Comparison of ENCODE assay signal across 8 cellular contexts in the genomic region with DNA sequence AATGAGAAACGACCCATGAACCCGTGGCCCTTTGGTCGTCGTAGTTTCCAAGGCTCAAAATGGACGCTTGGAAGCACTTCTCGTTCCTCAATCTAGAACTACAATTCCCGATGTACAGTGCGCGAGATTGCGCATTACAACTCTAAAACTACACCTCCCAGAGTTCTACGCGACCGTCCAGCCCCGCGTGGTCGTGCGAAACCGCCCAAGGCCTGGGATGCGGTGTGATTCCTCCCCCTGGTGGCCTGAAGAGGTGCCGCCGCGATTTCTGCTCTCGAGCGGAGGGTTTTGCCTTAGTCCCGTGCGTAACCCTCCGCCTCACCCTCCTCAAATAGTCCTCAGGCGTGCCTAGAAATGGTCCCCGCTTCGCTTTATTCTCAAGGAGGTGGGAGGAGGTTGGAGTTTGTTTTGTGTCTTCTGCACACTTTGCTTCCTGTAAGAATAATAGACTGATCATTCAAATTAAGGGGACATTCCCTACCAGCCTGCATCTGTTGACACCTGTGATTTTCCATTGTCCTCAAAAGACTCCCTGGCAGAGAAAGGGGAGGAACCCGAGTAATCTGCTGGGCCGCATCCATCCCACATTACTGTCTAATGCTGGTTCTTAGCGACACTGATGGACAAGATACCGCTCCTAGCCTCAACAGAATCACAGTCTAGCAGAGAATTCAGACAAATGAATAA. TPM values are rescaled to one million over a fixed set of nuclear protein-coding genes. Genes with fewer than 3 reads are reported as not detected.
A peak's percentile ranks its signal among the peaks of the same experiment; 100 is the strongest.
DNase-seq lines count a peak whose midpoint lies in the region; ATAC-seq and TF ChIP-seq lines count a peak whose summit lies in the region.

No MANE protein-coding gene starts in this region.

- TF ChIP-seq CTCF in WERI-Rb-1 (IDR thresholded peaks at IDR 0.05; ENCODE audit: low read depth, low read length), result peak; percentile 95
- peak; percentile 98 for TF ChIP-seq CTCF in cardiac fibroblast (IDR thresholded peaks at IDR 0.05; ENCODE audit: low read depth, low read length)

- peaks cover 6 to 9% (median 8%) of the 10 kb centered on the region in 3 donors for H3K27me3 Mint-ChIP-seq in immature natural killer cell (ENCODE audit: low read depth in 3 of 3)

- no peaks in the 10 kb centered on the region for H3K27me3 ChIP-seq in WERI-Rb-1 (ENCODE audit: insufficient read depth, low read depth, severe bottlenecking)

- ATAC-seq in GM18868 (IDR thresholded peaks at IDR 0.05; ENCODE audit: unreplicated experiment) (peak; percentile 96), HG03135 (IDR thresholded peaks at IDR 0.05; ENCODE audit: unreplicated experiment) (peak; percentile 94)

- peak overlapping the region; percentile 97 to 100 (median 98) for H3K27ac Mint-ChIP-seq in immature natural killer cell

- peaks cover 42 to 52% of the 10 kb centered on the region in 2 donors for H3K4me1 Mint-ChIP-seq in immature natural killer cell

- peak overlapping the region; percentile 90 to 96 (median 95) for H3K4me3 Mint-ChIP-seq in immature natural killer cell

- no peaks in the 10 kb centered on the region for H3K9me3 ChIP-seq in WERI-Rb-1 (ENCODE audit: severe bottlenecking)

- H3K4me3 ChIP-seq in WERI-Rb-1 (ENCODE audit: low read depth, low read length) (peak overlapping the region; percentile 54), cardiac fibroblast (replicated peaks in 1 of 2; ENCODE audit: low read depth in 2 of 2, low read length in 2 of 2) (peak overlapping the region; percentile 57 to 70)

- DNase-seq in ACHN, result peak; percentile 98
- DNase-seq in NCI-H2196 (lab: John Stamatoyannopoulos, UW; ENCODE audit: unreplicated experiment), result peak; percentile 99
- peak; percentile 97 for DNase-seq in WERI-Rb-1
- DNase-seq in cardiac fibroblast (ENCODE audit: low read depth in 2 of 2), result peak; percentile 100
- DNase-seq in immature natural killer cell, result peak; percentile 96 to 97 (median 96)
- peak; percentile 99 for DNase-seq in smooth muscle cell of the brain vasculature (ENCODE audit: low read depth, low spot score)

- in situ Hi-C loops in ACHN (cut with HindIII; ENCODE audit: low pct_ligation_motif_present, low pct_unique_long_range_greater_than_20kb, low sequenced_read_pairs), result no loop called here

- no peaks in the 10 kb centered on the region for H3K36me3 ChIP-seq in WERI-Rb-1

- H3K9me3 Mint-ChIP-seq in immature natural killer cell, result no peaks in the 10 kb centered on the region

- peaks cover 0 to 7% (median 0%) of the 10 kb centered on the region in 3 donors for H3K36me3 Mint-ChIP-seq in immature natural killer cell

- H3K27ac ChIP-seq in WERI-Rb-1, result peak overlapping the region; percentile 94

RNA-seq across cellular contexts. Expression of gene PAFAH2, which starts 0.4 kb away (rescaled TPM):
- polyA plus RNA-seq in immature natural killer cell, result 10 to 100 TPM; 35.6 to 65.0 (median 37.9) TPM

RNA-seq across cellular contexts. Expression of gene EXTL1, which starts 23.4 kb away (rescaled TPM):
- polyA plus RNA-seq in immature natural killer cell, result not detected

RNA-seq across cellular contexts. Expression of gene SLC30A2, which starts 47.7 kb away (rescaled TPM):
- polyA plus RNA-seq in immature natural killer cell, result not detected

Comparison
In these comparisons a context has a peak if more than half of its experiments do, and no peak if none do; other contexts are left out.
1. Peak in every context shown above with its lines: DNase-seq, ATAC-seq, H3K4me3 ChIP-seq and H3K27ac ChIP-seq.